In genomic region chr1:155322953-155323728, GRCh38 we compare ENCODE assay signal across 1 cellular context.
TF ChIP-seq lines count a peak whose summit lies in the region.

No MANE protein-coding gene starts in this region.

TF ChIP-seq in WTC11, 78 proteins besides CTCF, POLR2A, EP300 and RAD21 (continued from another document and continues in another):
- no peak for TF ChIP-seq ZNF532 (CRISPR knock-in tag; IDR thresholded peaks at IDR 0.05; ENCODE audit: borderline replicate concordance)
- no peak for TF ChIP-seq RORB (CRISPR knock-in tag; IDR thresholded peaks at IDR 0.05)
- TF ChIP-seq NFATC4 (CRISPR knock-in tag; IDR thresholded peaks at IDR 0.05) = no peak
- no peak for TF ChIP-seq ZNF416 (CRISPR knock-in tag; IDR thresholded peaks at IDR 0.05)
- no peak for TF ChIP-seq ZBTB21 (CRISPR knock-in tag; IDR thresholded peaks at IDR 0.05; ENCODE audit: borderline replicate concordance)
- TF ChIP-seq ZSCAN18 (CRISPR knock-in tag; IDR thresholded peaks at IDR 0.05) = no peak
- no peak for TF ChIP-seq FOXK1 (CRISPR knock-in tag; IDR thresholded peaks at IDR 0.05)
- TF ChIP-seq JUN (CRISPR knock-in tag; IDR thresholded peaks at IDR 0.05) = no peak
- no peak for TF ChIP-seq ATF1 (CRISPR knock-in tag; IDR thresholded peaks at IDR 0.05)
- TF ChIP-seq FOXP4 (CRISPR knock-in tag; IDR thresholded peaks at IDR 0.05) = peak; percentile 25; the same call in 1 of the 2 replicates
- TF ChIP-seq ZMAT4 (CRISPR knock-in tag; IDR thresholded peaks at IDR 0.05) = no peak
- peak; percentile 61; the same call in 1 of the 2 replicates for TF ChIP-seq ETV6 (CRISPR knock-in tag; IDR thresholded peaks at IDR 0.05)
- peak; percentile 37; the same call in 1 of the 2 replicates for TF ChIP-seq SP1 (CRISPR knock-in tag; conservative IDR thresholded peaks at IDR 0.05)
- no peak for TF ChIP-seq PREB (CRISPR knock-in tag; IDR thresholded peaks at IDR 0.05; ENCODE audit: borderline replicate concordance)
- no peak for TF ChIP-seq ATF2 (CRISPR knock-in tag; IDR thresholded peaks at IDR 0.05; ENCODE audit: borderline replicate concordance, low read depth)
- TF ChIP-seq IRF2 (CRISPR knock-in tag; IDR thresholded peaks at IDR 0.05; ENCODE audit: borderline replicate concordance, low read depth) = no peak
- TF ChIP-seq MYBL2 (CRISPR knock-in tag; IDR thresholded peaks at IDR 0.05) = no peak
- TF ChIP-seq HMGA2 (CRISPR knock-in tag; IDR thresholded peaks at IDR 0.05) = no peak
- no peak for TF ChIP-seq IRF1 (CRISPR knock-in tag; IDR thresholded peaks at IDR 0.05)
- no peak for TF ChIP-seq ZNF671 (CRISPR knock-in tag; IDR thresholded peaks at IDR 0.05)
- TF ChIP-seq ZNF425 (CRISPR knock-in tag; conservative IDR thresholded peaks at IDR 0.05) = no peak
- TF ChIP-seq TEAD4 (CRISPR knock-in tag; IDR thresholded peaks at IDR 0.05) = no peak
- no peak for TF ChIP-seq GTF2I (CRISPR knock-in tag; conservative IDR thresholded peaks at IDR 0.05)
- TF ChIP-seq MAX (CRISPR knock-in tag; IDR thresholded peaks at IDR 0.05) = peak; percentile 59; the same call in 1 of the 2 replicates
- no peak for TF ChIP-seq CDX4 (CRISPR knock-in tag; IDR thresholded peaks at IDR 0.05; ENCODE audit: borderline replicate concordance)
- TF ChIP-seq GRHL2 (CRISPR knock-in tag; IDR thresholded peaks at IDR 0.05; ENCODE audit: insufficient replicate concordance, severe bottlenecking) = no peak
- TF ChIP-seq ESRRA (CRISPR knock-in tag; IDR thresholded peaks at IDR 0.05; ENCODE audit: borderline replicate concordance) = no peak
- TF ChIP-seq ZNF396 (CRISPR knock-in tag; IDR thresholded peaks at IDR 0.05; ENCODE audit: borderline replicate concordance) = no peak
- no peak for TF ChIP-seq ZNF281 (CRISPR knock-in tag; IDR thresholded peaks at IDR 0.05)
- TF ChIP-seq TEAD1 (CRISPR knock-in tag; IDR thresholded peaks at IDR 0.05) = no peak
- no peak for TF ChIP-seq ERG (CRISPR knock-in tag; IDR thresholded peaks at IDR 0.05)
- TF ChIP-seq ZNF263 (CRISPR knock-in tag; IDR thresholded peaks at IDR 0.05; ENCODE audit: low read depth) = no peak
- peak; percentile 21; the same call in 1 of the 2 replicates for TF ChIP-seq FOXP1 (CRISPR knock-in tag; IDR thresholded peaks at IDR 0.05; ENCODE audit: borderline replicate concordance)
- TF ChIP-seq MXD4 (CRISPR knock-in tag; IDR thresholded peaks at IDR 0.05; ENCODE audit: borderline replicate concordance) = no peak
- no peak for TF ChIP-seq NR2C2 (CRISPR knock-in tag; IDR thresholded peaks at IDR 0.05)
